Comparison of ENCODE assay signal across 8 cellular contexts in the genomic region with DNA sequence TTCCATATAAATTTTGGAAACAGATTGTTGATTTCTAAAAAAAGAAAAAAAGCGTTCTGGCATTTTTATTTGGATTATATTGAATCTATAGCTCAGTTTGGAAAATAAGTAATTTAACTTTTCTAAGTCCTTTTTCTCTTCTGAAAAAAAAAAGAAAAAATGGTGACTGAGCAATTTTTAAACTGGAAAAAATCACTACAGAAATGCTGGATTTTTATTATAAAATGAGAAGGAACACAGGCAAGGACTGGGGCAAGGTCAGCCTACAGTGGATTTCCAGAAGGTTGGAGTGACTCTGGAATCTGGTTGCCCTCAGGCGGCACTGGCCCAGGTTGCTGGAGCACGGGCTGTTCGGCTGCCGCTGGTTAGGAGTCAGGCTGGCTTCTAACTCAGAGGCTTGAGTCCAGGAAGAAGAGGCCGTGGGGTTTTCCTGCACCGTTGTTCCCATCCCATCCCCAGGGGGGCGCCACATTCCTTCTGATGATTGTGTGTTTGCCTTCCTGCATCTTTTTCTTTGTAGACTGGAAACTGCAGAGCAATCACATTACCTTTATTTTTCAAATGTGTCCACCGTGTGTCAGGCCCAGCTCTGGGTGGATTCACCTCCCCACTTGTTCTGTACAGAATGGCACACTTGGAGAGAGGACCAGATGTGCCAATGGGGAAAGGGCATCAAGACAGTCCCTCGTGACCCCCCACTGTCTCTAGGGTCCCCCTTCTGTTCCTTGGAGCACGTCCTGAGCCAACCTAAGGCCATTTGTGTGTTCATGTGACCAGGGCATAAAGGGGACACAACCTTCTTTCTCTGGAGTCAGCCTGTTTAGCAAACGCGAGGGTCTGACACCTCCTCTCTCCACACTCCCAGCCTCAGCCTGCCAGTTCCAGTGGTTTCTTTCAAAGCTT. TPM values are rescaled to one million over a fixed set of nuclear protein-coding genes. Genes with fewer than 3 reads are reported as not detected.
DNase-seq lines count a peak whose midpoint lies in the region; FAIRE-seq and TF ChIP-seq lines count a peak whose summit lies in the region.

No MANE protein-coding gene starts in this region.

- CTCF ChIA-PET in A673 (lab: Charles Lee): no interaction called here
- CTCF ChIA-PET in activated CD4-positive, alpha-beta memory T cell treated with anti-CD3 and anti-CD28 coated beads for 36 hours (lab: Charles Lee): interaction anchor here (0.9 to 10.3 kb wide), 7 partner anchors 8 to 624 kb away, joined by 3 to 209 read pairs (median 3); no protein-coding TSS in a partner anchor
- CTCF ChIA-PET in endothelial cell of umbilical vein (lab: Charles Lee): interaction anchor here (0.9 to 1.9 kb wide), 4 partner anchors 70 to 447 kb away, joined by 3 to 8 read pairs (median 3); a partner anchor contains a TSS

- TF ChIP-seq CTCF in A673 (conservative IDR thresholded peaks at IDR 0.05; ENCODE audit: low read depth, low read length) (peak; percentile 76), endothelial cell of umbilical vein (IDR thresholded peaks at IDR 0.05; ENCODE audit: extremely low read depth in 1 of 2, insufficient read depth in 1 of 2, low read depth in 1 of 2, low read length in 2 of 2) (peak; percentile 57 to 59), nephron (IDR thresholded peaks at IDR 0.05; ENCODE audit: unreplicated experiment in 3 of 3) (peak; percentile 52 to 66 (median 52)), thyroid gland (IDR thresholded peaks at IDR 0.05) (peak in 2 of 6 experiments; percentile 26 to 41)

- POLR2A ChIA-PET in A673 (lab: Charles Lee; ENCODE audit: low non-redundant PET) (no interaction called here), endothelial cell of umbilical vein (lab: Charles Lee) (no interaction called here)
- POLR2A ChIA-PET in activated CD4-positive, alpha-beta memory T cell treated with anti-CD3 and anti-CD28 coated beads for 36 hours (lab: Charles Lee): no interaction called here

- H3K27me3 ChIP-seq in A673 (replicated peaks; ENCODE audit: insufficient read depth, low read depth, low read length, poor library complexity) (peaks cover 6% of the 10 kb centered on the region), endothelial cell of umbilical vein (ENCODE audit: control insufficient read depth in 2 of 2, insufficient read depth in 2 of 2, low read length in 2 of 2) (peaks cover 6 to 12% of the 10 kb centered on the region in 2 experiments), thyroid gland (no peaks in the 10 kb centered on the region)

- no peaks in the 10 kb centered on the region for H3K36me3 Mint-ChIP-seq in activated CD4-positive, alpha-beta memory T cell treated with anti-CD3 and anti-CD28 coated beads for 36 hours
- no peaks in the 10 kb centered on the region for H3K36me3 Mint-ChIP-seq in nephron (ENCODE audit: low read depth)

- no peaks in the 10 kb centered on the region for H3K9me3 ChIP-seq in A673 (ENCODE audit: low read depth, low read length, poor library complexity, severe bottlenecking)
- H3K9me3 ChIP-seq in endothelial cell of umbilical vein (replicated peaks; ENCODE audit: control insufficient read depth, insufficient read depth, low read length): no peaks in the 10 kb centered on the region
- no peaks in the 10 kb centered on the region for H3K9me3 ChIP-seq in thyroid gland

- BruUV-seq in A673 (replicated peaks; lab: Mats Ljungman, UMichigan) (no TSS peak), endothelial cell of umbilical vein (replicated peaks; lab: Mats Ljungman, UMichigan) (no TSS peak)

- peak; percentile 79 for FAIRE-seq in GM12891 (lab: Jason Lieb, UNC)
- FAIRE-seq in endothelial cell of umbilical vein (lab: Jason Lieb, UNC): peak; percentile 21

- no peak overlapping the region for H3K27ac Mint-ChIP-seq in activated CD4-positive, alpha-beta memory T cell treated with anti-CD3 and anti-CD28 coated beads for 36 hours
- H3K27ac Mint-ChIP-seq in nephron: no peak overlapping the region

- no peak overlapping the region for H3K9ac ChIP-seq in endothelial cell of umbilical vein (replicated peaks; ENCODE audit: extremely low read depth, insufficient read depth, low read length)

- no peak overlapping the region for H3K4me3 ChIP-seq in A673 (ENCODE audit: low read depth, low read length, poor library complexity, severe bottlenecking)
- H3K4me3 ChIP-seq in endothelial cell of umbilical vein (replicated peaks in 1 of 3; ENCODE audit: insufficient read depth in 1 of 3, low read depth in 1 of 3, low read length in 3 of 3): no peak overlapping the region
- H3K4me3 ChIP-seq in thyroid gland (replicated peaks in 1 of 3): no peak overlapping the region

- dilution Hi-C loops in endothelial cell of umbilical vein (cut with MboI; ENCODE audit: extremely low pct_ligation_motif_present, low sequenced_read_pairs): no loop called here

- H2AFZ ChIP-seq in endothelial cell of umbilical vein (ENCODE audit: low read depth, low read length): peak overlapping the region; percentile 57

- H3K27ac ChIP-seq in A673 (ENCODE audit: low read depth, low read length, poor library complexity, severe bottlenecking) (no peak overlapping the region), endothelial cell of umbilical vein (ENCODE audit: insufficient read depth, low read depth, low read length) (no peak overlapping the region), thyroid gland (no peak overlapping the region)

- H3K79me2 ChIP-seq in endothelial cell of umbilical vein (ENCODE audit: control insufficient read depth, insufficient read depth, low read length): no peaks in the 10 kb centered on the region

- H3K4me2 ChIP-seq in endothelial cell of umbilical vein (ENCODE audit: insufficient read depth, low read length): no peak overlapping the region

- no peak for TF ChIP-seq POLR2A in GM12891 (IDR thresholded peaks at IDR 0.05; ENCODE audit: low read depth, low read length)
- no peak for TF ChIP-seq POLR2A in endothelial cell of umbilical vein (IDR thresholded peaks at IDR 0.05; ENCODE audit: low read depth, low read length)
- TF ChIP-seq POLR2A in thyroid gland (IDR thresholded peaks at IDR 0.05): no peak

- WGBS in thyroid gland, 2 donors: 31 to 43% methylated on average over 13 of the region's 13 CpGs

- H3K36me3 ChIP-seq in A673 (ENCODE audit: insufficient read depth, low read length, poor library complexity, severe bottlenecking) (no peaks in the 10 kb centered on the region), endothelial cell of umbilical vein (ENCODE audit: control insufficient read depth in 2 of 2, extremely low read depth in 1 of 2, insufficient read depth in 2 of 2, low read length in 2 of 2) (no peaks in the 10 kb centered on the region), thyroid gland (no peaks in the 10 kb centered on the region)

- H3K4me1 Mint-ChIP-seq in activated CD4-positive, alpha-beta memory T cell treated with anti-CD3 and anti-CD28 coated beads for 36 hours (ENCODE audit: low read depth): peaks cover 2% of the 10 kb centered on the region
- no peaks in the 10 kb centered on the region for H3K4me1 Mint-ChIP-seq in nephron

- H3K9me1 ChIP-seq in endothelial cell of umbilical vein (replicated peaks; ENCODE audit: control insufficient read depth, extremely low read depth, insufficient read depth, low read length): no peaks in the 10 kb centered on the region

- H3K4me3 Mint-ChIP-seq in activated CD4-positive, alpha-beta memory T cell treated with anti-CD3 and anti-CD28 coated beads for 36 hours: no peak overlapping the region
- no peak overlapping the region for H3K4me3 Mint-ChIP-seq in nephron

- H3K4me1 ChIP-seq in A673 (ENCODE audit: insufficient read depth, low read length, poor library complexity, severe bottlenecking): no peaks in the 10 kb centered on the region
- H3K4me1 ChIP-seq in endothelial cell of umbilical vein (ENCODE audit: control insufficient read depth, extremely low read depth, insufficient read depth, low read length): no peaks in the 10 kb centered on the region
- H3K4me1 ChIP-seq in thyroid gland: no peaks in the 10 kb centered on the region

- peaks cover 1% of the 10 kb centered on the region for H3K27me3 Mint-ChIP-seq in activated CD4-positive, alpha-beta memory T cell treated with anti-CD3 and anti-CD28 coated beads for 36 hours
- peaks cover 60% of the 10 kb centered on the region for H3K27me3 Mint-ChIP-seq in nephron (ENCODE audit: low read depth)

- H3K9me3 Mint-ChIP-seq in activated CD4-positive, alpha-beta memory T cell treated with anti-CD3 and anti-CD28 coated beads for 36 hours: no peaks in the 10 kb centered on the region
- H3K9me3 Mint-ChIP-seq in nephron: no peaks in the 10 kb centered on the region

- peak; percentile 60 for DNase-seq in A673 (ENCODE audit: low spot score)
- DNase-seq in GM12891 (ENCODE audit: insufficient read length, low spot score): peak; percentile 44
- DNase-seq in NCI-H2227 treated with DMSO at 0.1 percent for 48 hours (lab: John Stamatoyannopoulos, UW): peak; percentile 13
- peak; percentile 81 for DNase-seq in activated CD4-positive, alpha-beta memory T cell treated with anti-CD3 and anti-CD28 coated beads for 36 hours
- peak; percentile 34 for DNase-seq in endothelial cell of umbilical vein (ENCODE audit: low read depth, low spot score)
- peak; percentile 11 to 47 for DNase-seq in thyroid gland
- DNase-seq in GM19240 (ENCODE audit: insufficient read length, low spot score): no peak

- H4K20me1 ChIP-seq in endothelial cell of umbilical vein (replicated peaks; ENCODE audit: control insufficient read depth, extremely low read depth, insufficient read depth, low read length): no peaks in the 10 kb centered on the region

- intact Hi-C loops in A673 (cut with micrococcal nuclease; ENCODE audit: unreplicated experiment): loop anchor here (10.0 kb wide), 1 partner anchor 575 kb away; no protein-coding TSS in a partner anchor
- intact Hi-C loops in activated CD4-positive, alpha-beta memory T cell treated with anti-CD3 and anti-CD28 coated beads for 36 hours (cut with micrococcal nuclease): loop anchor here (10.0 kb wide), 1 partner anchor 575 kb away; no protein-coding TSS in a partner anchor
- intact Hi-C loops in endothelial cell of umbilical vein (cut with micrococcal nuclease): loop anchor here (5.0 kb wide), 1 partner anchor 102 kb away; no protein-coding TSS in a partner anchor
- intact Hi-C loops in thyroid gland (cut with DNase I): no loop called here

TF ChIP-seq in endothelial cell of umbilical vein, 7 proteins besides CTCF, POLR2A, EP300 and RAD21 (continues in another document):
- no peak for TF ChIP-seq MYC (IDR thresholded peaks at IDR 0.05; ENCODE audit: low read depth, low read length)

RNA-seq across cellular contexts. Expression of a gene that starts 44.5 kb away (rescaled TPM):
- total RNA-seq in A673 (2021): 126 and 130 TPM in 2 replicates
- 119 TPM for polyA plus RNA-seq in GM12891 (2012; ENCODE audit: low read depth, missing spikeins)
- 100 to 1,000 TPM; 217 to 218 TPM for total RNA-seq in activated CD4-positive, alpha-beta memory T cell treated with anti-CD3 and anti-CD28 coated beads for 36 hours
- 71.2 and 73.3 TPM in 2 replicates for total RNA-seq in endothelial cell of umbilical vein
- polyA plus RNA-seq in endothelial cell of umbilical vein: 37.9 and 47.6 TPM in 2 replicates
- polyA plus RNA-seq in endothelial cell of umbilical vein (2011; cell fraction: cytosol; rRNA removed): 67.4 and 69.1 TPM in 2 replicates
- polyA plus RNA-seq in endothelial cell of umbilical vein (2011; cell fraction: nucleus; rRNA removed): 28.7 and 35.9 TPM in 2 replicates
- 95.9 and 119 TPM in 2 replicates for polyA plus RNA-seq in endothelial cell of umbilical vein (2012)
- polyA minus RNA-seq in endothelial cell of umbilical vein: 27.6 and 33.6 TPM in 2 replicates
- polyA minus RNA-seq in endothelial cell of umbilical vein (2011; cell fraction: cytosol; rRNA and poly(A)+ RNA removed): 50.7 TPM
- polyA minus RNA-seq in endothelial cell of umbilical vein (2011; cell fraction: nucleus; rRNA and poly(A)+ RNA removed): 9.8 and 13.6 TPM in 2 replicates
- 100 to 1,000 TPM in 3 of 4 donors, 10 to 100 TPM in 1; 50.2 to 145 (median 120) TPM for total RNA-seq in thyroid gland
